1 cellular context compared by ENCODE assay signal in the genomic region with DNA sequence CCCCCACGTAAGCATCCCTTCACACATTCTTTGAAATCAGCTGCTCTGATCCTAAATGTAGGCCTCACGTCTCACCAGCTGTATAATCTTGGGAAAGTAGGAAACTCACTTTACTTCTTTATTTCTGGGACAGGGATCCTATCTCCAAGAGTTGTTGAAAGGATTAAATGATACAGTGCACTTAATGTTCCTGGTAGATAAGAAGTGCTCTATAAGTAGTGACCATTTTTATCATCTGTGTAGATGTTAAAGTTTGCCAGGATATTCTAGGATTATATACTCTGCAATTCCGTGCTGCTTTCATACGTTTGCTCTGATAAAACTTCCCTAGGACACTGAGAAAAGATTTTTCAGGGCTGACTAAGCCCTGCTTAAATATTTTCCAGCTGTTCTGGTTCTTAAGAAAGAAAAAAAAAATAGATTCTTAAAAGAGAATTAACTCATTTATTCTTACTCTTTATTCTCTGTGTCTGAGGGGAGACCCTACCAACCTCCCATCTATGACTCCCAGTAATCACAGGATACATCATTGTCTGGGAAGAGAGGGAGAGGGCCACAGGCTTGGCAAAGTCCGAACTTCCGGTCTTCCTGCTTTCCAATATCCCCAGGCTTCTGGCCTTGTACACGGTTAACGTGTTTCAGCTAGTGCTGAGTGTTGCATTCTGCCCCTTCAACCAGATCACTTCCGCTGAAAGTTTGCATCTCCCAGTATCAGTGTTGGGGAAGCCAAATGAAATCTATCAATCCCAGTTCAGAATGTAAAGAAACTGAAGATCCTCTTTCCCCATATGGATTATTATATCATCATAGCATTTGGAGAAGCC.
TF ChIP-seq lines count a peak whose summit lies in the region.

No MANE protein-coding gene starts in this region.

TF ChIP-seq in HCT116, 20 proteins besides CTCF, POLR2A, EP300 and RAD21:
- no peak for TF ChIP-seq ZFX (IDR thresholded peaks at IDR 0.05)
- TF ChIP-seq ELF1 (IDR thresholded peaks at IDR 0.05; ENCODE audit: borderline replicate concordance, low read depth) = no peak
- no peak for TF ChIP-seq YY1 (IDR thresholded peaks at IDR 0.05; ENCODE audit: extremely low read depth, insufficient replicate concordance, low read depth, low read length)
- TF ChIP-seq, protein P1, sequence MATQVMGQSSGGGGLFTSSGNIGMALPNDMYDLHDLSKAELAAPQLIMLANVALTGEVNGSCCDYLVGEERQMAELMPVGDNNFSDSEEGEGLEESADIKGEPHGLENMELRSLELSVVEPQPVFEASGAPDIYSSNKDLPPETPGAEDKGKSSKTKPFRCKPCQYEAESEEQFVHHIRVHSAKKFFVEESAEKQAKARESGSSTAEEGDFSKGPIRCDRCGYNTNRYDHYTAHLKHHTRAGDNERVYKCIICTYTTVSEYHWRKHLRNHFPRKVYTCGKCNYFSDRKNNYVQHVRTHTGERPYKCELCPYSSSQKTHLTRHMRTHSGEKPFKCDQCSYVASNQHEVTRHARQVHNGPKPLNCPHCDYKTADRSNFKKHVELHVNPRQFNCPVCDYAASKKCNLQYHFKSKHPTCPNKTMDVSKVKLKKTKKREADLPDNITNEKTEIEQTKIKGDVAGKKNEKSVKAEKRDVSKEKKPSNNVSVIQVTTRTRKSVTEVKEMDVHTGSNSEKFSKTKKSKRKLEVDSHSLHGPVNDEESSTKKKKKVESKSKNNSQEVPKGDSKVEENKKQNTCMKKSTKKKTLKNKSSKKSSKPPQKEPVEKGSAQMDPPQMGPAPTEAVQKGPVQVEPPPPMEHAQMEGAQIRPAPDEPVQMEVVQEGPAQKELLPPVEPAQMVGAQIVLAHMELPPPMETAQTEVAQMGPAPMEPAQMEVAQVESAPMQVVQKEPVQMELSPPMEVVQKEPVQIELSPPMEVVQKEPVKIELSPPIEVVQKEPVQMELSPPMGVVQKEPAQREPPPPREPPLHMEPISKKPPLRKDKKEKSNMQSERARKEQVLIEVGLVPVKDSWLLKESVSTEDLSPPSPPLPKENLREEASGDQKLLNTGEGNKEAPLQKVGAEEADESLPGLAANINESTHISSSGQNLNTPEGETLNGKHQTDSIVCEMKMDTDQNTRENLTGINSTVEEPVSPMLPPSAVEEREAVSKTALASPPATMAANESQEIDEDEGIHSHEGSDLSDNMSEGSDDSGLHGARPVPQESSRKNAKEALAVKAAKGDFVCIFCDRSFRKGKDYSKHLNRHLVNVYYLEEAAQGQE (IDR thresholded peaks at IDR 0.05; ENCODE audit: low read depth) = no peak
- TF ChIP-seq EZH2 (IDR thresholded peaks at IDR 0.05) = no peak
- TF ChIP-seq EZH2phosphoT487 (IDR thresholded peaks at IDR 0.05; ENCODE audit: borderline replicate concordance) = no peak
- no peak for TF ChIP-seq CEBPB (IDR thresholded peaks at IDR 0.05; ENCODE audit: low read depth)
- TF ChIP-seq SIN3A (IDR thresholded peaks at IDR 0.05; ENCODE audit: low read depth) = no peak
- TF ChIP-seq ZNF274 (IDR thresholded peaks at IDR 0.05; ENCODE audit: low read depth, low read length) = no peak
- TF ChIP-seq CBX3 (IDR thresholded peaks at IDR 0.05; ENCODE audit: low read depth) = no peak
- TF ChIP-seq SRF (IDR thresholded peaks at IDR 0.05; ENCODE audit: low read depth) = no peak
- no peak for TF ChIP-seq POLR2AphosphoS5 (IDR thresholded peaks at IDR 0.05; ENCODE audit: low read depth, low read length)
- TF ChIP-seq, protein P2, sequence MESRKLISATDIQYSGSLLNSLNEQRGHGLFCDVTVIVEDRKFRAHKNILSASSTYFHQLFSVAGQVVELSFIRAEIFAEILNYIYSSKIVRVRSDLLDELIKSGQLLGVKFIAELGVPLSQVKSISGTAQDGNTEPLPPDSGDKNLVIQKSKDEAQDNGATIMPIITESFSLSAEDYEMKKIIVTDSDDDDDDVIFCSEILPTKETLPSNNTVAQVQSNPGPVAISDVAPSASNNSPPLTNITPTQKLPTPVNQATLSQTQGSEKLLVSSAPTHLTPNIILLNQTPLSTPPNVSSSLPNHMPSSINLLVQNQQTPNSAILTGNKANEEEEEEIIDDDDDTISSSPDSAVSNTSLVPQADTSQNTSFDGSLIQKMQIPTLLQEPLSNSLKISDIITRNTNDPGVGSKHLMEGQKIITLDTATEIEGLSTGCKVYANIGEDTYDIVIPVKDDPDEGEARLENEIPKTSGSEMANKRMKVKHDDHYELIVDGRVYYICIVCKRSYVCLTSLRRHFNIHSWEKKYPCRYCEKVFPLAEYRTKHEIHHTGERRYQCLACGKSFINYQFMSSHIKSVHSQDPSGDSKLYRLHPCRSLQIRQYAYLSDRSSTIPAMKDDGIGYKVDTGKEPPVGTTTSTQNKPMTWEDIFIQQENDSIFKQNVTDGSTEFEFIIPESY (IDR thresholded peaks at IDR 0.05; ENCODE audit: extremely low read depth, insufficient replicate concordance, low read length) = no peak
- TF ChIP-seq, protein P3, sequence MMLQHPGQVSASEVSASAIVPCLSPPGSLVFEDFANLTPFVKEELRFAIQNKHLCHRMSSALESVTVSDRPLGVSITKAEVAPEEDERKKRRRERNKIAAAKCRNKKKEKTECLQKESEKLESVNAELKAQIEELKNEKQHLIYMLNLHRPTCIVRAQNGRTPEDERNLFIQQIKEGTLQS (IDR thresholded peaks at IDR 0.05) = no peak
- TF ChIP-seq JUND (IDR thresholded peaks at IDR 0.05) = no peak
